In genomic region chr18:5419601-5420000, GRCh38 we compare ENCODE assay signal across 20 cellular contexts.
"Had no signal": no experiment of that assay in that cellular context is flagged by ENCODE, and none has a peak within 500 bp of the region (broad histone marks: within the 10 kb centered on the region; RNA-seq: fewer than 3 reads in every experiment).

No MANE protein-coding gene starts in this region.

- H3K27ac Mint-ChIP-seq: natural killer cell treated with Interleukin-12 subunit alpha and Interleukin-12 subunit beta and Interleukin-15 and Interleukin-18, amount 100 ng/mL, for 72 hours; neural progenitor cell had no signal

- DNase-seq: colonic mucosa; effector CD8-positive, alpha-beta T cell; glutamatergic neuron; mammary epithelial cell; occipital lobe; pancreas; psoas muscle; stimulated activated CD4-positive, alpha-beta T cell treated with anti-CD3 and anti-CD28 coated beads, Interleukin-2, amount 100 ng/mL, for 24 hours; stimulated activated CD4-positive, alpha-beta T cell treated with anti-CD3 and anti-CD28 coated beads, Interleukin-4, amount 100 ng/mL, for 4 hours; stimulated activated naive CD4-positive, alpha-beta T cell; stomach; tibial artery; upper lobe of left lung; uterus had no signal

- H3K4me3 Mint-ChIP-seq: natural killer cell treated with Interleukin-12 subunit alpha and Interleukin-12 subunit beta and Interleukin-15 and Interleukin-18, amount 100 ng/mL, for 72 hours; neural progenitor cell had no signal

- H3K36me3 Mint-ChIP-seq: natural killer cell treated with Interleukin-12 subunit alpha and Interleukin-12 subunit beta and Interleukin-15 and Interleukin-18, amount 100 ng/mL, for 72 hours; neural progenitor cell had no signal

- H3K27ac ChIP-seq: colonic mucosa, neural progenitor cell, pancreas, psoas muscle, skin epidermis, stomach, suprapubic skin, tibial artery, upper lobe of left lung, uterus had no signal

- H3K27me3 ChIP-seq: colonic mucosa, neural progenitor cell, pancreas, stomach, suprapubic skin, tibial artery, upper lobe of left lung, uterus had no signal

- H3K9me3 Mint-ChIP-seq: natural killer cell treated with Interleukin-12 subunit alpha and Interleukin-12 subunit beta and Interleukin-15 and Interleukin-18, amount 100 ng/mL, for 72 hours; neural progenitor cell had no signal

- ATAC-seq: esophagus mucosa; natural killer cell treated with Interleukin-12 subunit alpha and Interleukin-12 subunit beta and Interleukin-15 and Interleukin-18, amount 100 ng/mL, for 72 hours; pancreas; psoas muscle; sciatic nerve had no signal
